8 cellular contexts compared by ENCODE assay signal in genomic region chr20:11917663-11918062, GRCh38. TPM values are rescaled to one million over a fixed set of nuclear protein-coding genes. Genes with fewer than 3 reads are reported as not detected.
DNase-seq lines count a peak whose midpoint lies in the region; ATAC-seq and TF ChIP-seq lines count a peak whose summit lies in the region.

BTBD3 (plus strand) TSS chr20:11917893; CDS start chr20:11918276, 383 bp downstream.

- no peaks in the 10 kb centered on the region for H3K9me3 ChIP-seq in right lobe of liver

- no peaks in the 10 kb centered on the region for H3K4me1 ChIP-seq in right lobe of liver

- H3K4me3 ChIP-seq in coronary artery (peak within 1 kb of the TSS; percentile 59), right lobe of liver (peak within 1 kb of the TSS in 1 of 3 donors; percentile 9)

- no peaks in the 10 kb centered on the region for H3K27me3 ChIP-seq in right lobe of liver

- ATAC-seq in HG02798 (IDR thresholded peaks at IDR 0.05; ENCODE audit: poor library complexity, unreplicated experiment), result peak; percentile 85
- peak; percentile 64 to 86 (median 78) for ATAC-seq in right lobe of liver
- no peak for ATAC-seq in GM21576 (IDR thresholded peaks at IDR 0.05; ENCODE audit: unreplicated experiment)

- no peak for TF ChIP-seq CTCF in coronary artery (IDR thresholded peaks at IDR 0.05)
- TF ChIP-seq CTCF in right lobe of liver (IDR thresholded peaks at IDR 0.05), result no peak

- peak within 1 kb of the TSS in 1 of 2 donors; percentile 6 for H3K27ac ChIP-seq in coronary artery
- peak within 1 kb of the TSS in 1 of 3 donors; percentile 17 for H3K27ac ChIP-seq in right lobe of liver
- peak within 1 kb of the TSS; percentile 90 for H3K27ac ChIP-seq in temporal lobe (ENCODE audit: low read depth, low read length)

- no peaks in the 10 kb centered on the region for H3K36me3 ChIP-seq in right lobe of liver

- WGBS in right lobe of liver (ENCODE audit: insufficient coverage, low coverage, low lambda C conversion rate, missing lambda C conversion rate), result 46% methylated on average over 4 of the region's 4 CpGs

- intact Hi-C loops in right lobe of liver (cut with DNase I), result no loop called here

- peak; percentile 40 for TF ChIP-seq POLR2A in right lobe of liver (IDR thresholded peaks at IDR 0.05)

- DNase-seq in GM03348 (ENCODE audit: low spot score), result peak; percentile 56
- peak; percentile 84 for DNase-seq in NCI-H524 treated with DMSO at 0.1 percent for 48 hours (lab: John Stamatoyannopoulos, UW)
- DNase-seq in coronary artery (ENCODE audit: low spot score), result no peak
- peak in 1 of 3 donors; percentile 25 for DNase-seq in right lobe of liver
- no peak for DNase-seq in stimulated activated CD4-positive, alpha-beta T cell treated with anti-CD3 and anti-CD28 coated beads, Interleukin-4, amount 100 ng/mL, for 1 hour

RNA-seq across cellular contexts. Expression of gene BTBD3, which starts in this region (rescaled TPM):
- total RNA-seq in right lobe of liver, result 10 to 100 TPM in 1 of 6 experiments, 1 to 10 TPM in 5; 7.3 to 11.1 (median 8.6) TPM
- 25.6 TPM for total RNA-seq in temporal lobe

Comparison
In these comparisons a context has a peak if more than half of its experiments do, and no peak if none do; other contexts are left out.
1. DNase-seq: peak in GM03348 (single experiment) and NCI-H524 treated with DMSO at 0.1 percent for 48 hours (single experiment); none in coronary artery (single experiment) and stimulated activated CD4-positive, alpha-beta T cell treated with anti-CD3 and anti-CD28 coated beads, Interleukin-4, amount 100 ng/mL, for 1 hour (single experiment).